Comparison of ENCODE assay signal across 32 cellular contexts in the genomic region with DNA sequence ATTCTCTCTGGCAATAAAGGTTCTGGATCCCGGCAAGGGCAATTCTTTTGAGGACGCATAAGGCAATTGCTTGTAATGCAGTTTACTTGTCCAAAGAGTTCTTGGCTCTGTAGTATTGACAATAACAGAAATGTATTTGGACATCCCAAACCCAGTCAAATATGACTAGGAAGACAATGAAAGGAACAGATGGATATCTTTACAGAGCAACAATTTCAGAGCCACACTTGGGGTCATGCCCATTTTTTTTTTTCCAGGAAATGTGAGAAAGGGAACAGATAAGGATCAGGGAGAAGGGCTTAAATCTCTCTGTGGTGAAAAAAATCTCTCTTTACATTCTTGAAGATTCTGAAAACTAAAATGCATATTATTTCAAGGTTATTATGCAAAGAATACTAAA. TPM values are rescaled to one million over a fixed set of nuclear protein-coding genes. Genes with fewer than 3 reads are reported as not detected.
"Had no signal": no experiment of that assay in that cellular context is flagged by ENCODE, and none has a peak within 500 bp of the region (broad histone marks: within the 10 kb centered on the region; RNA-seq: fewer than 3 reads in every experiment).

No MANE protein-coding gene starts in this region.

- H3K4me2 ChIP-seq: KMS-11 had no signal

- H3K9me3 ChIP-seq: MG63 had no signal

- H3K27ac ChIP-seq: brain microvascular endothelial cell, coronary artery, KMS-11, SK-N-MC, VCaP had no signal

- H3K27me3 ChIP-seq: brain microvascular endothelial cell, MG63 had no signal

- H3K36me3 ChIP-seq: brain microvascular endothelial cell, MG63 had no signal

- H3K9ac ChIP-seq: KMS-11 had no signal

- ATAC-seq: activated CD4-positive, alpha-beta T cell treated with anti-CD3 and anti-CD28 coated beads for 36 hours; activated T-cell treated with anti-CD3 and anti-CD28 coated beads, Interleukin-2, amount 50 U/mL, for 72 hours; PC-3 had no signal

- H3K4me3 ChIP-seq: coronary artery, MG63, SK-N-MC had no signal

- DNase-seq: activated CD4-positive, alpha-beta memory T cell treated with anti-CD3 and anti-CD28 coated beads, Interleukin-2, amount 10 ng/mL, durations not matched to agents 7 days and 5 days; activated CD4-positive, alpha-beta T cell treated with anti-CD3 and anti-CD28 coated beads for 36 hours; activated CD4-positive, alpha-beta T cell treated with anti-CD3 and anti-CD28 coated beads, Interleukin-2, amount 50 U/mL, for 1 hour; activated gamma-delta T cell treated with Interleukin-2 at 50 U/mL for 16 hours; activated naive CD4-positive, alpha-beta T cell treated with anti-CD3 and anti-CD28 coated beads, Interleukin-2, amount 10 ng/mL, durations not matched to agents 7 days and 5 days; activated naive CD8-positive, alpha-beta T cell treated with anti-CD3 and anti-CD28 coated beads for 36 hours; activated T-cell treated with anti-CD3 and anti-CD28 coated beads for 4 hours; activated T-cell treated with anti-CD3 and anti-CD28 coated beads, Interleukin-2, amount 50 U/mL, for 72 hours; brain microvascular endothelial cell; MG63; MV-4-11; NCI-H1105 treated with DMSO at 0.1 percent for 48 hours; NCI-H1436 treated with DMSO at 0.1 percent for 48 hours; NCI-H187 treated with DMSO at 0.1 percent for 48 hours; NCI-H2081 treated with DMSO at 0.1 percent for 48 hours; NCI-H226; NCI-H510A; NCI-H526 treated with DMSO at 0.1 percent for 48 hours; NK-92 treated with Interleukin-12 subunit alpha and Interleukin-12 subunit beta, amount 100 ng/mL, for 24 hours; PC-3; SHP77 treated with DMSO at 0.1 percent for 48 hours; T-helper 1 cell had no signal

RNA-seq across cellular contexts. Expression of gene GK2, which starts 12.1 kb away (rescaled TPM):
- total RNA-seq: activated CD4-positive, alpha-beta memory T cell treated with anti-CD3 and anti-CD28 coated beads, Interleukin-2, amount 10 ng/mL, durations not matched to agents 7 days and 5 days; activated CD4-positive, alpha-beta T cell treated with anti-CD3 and anti-CD28 coated beads for 36 hours; activated CD8-positive, alpha-beta memory T cell treated with anti-CD3 and anti-CD28 coated beads for 36 hours; activated naive CD8-positive, alpha-beta T cell treated with anti-CD3 and anti-CD28 coated beads for 36 hours; activated T-cell treated with anti-CD3 and anti-CD28 coated beads, Interleukin-2, amount 50 U/mL, for 72 hours; activated T-helper 2 cell treated with anti-CD3 and anti-CD28 coated beads, Interferon-gamma antibody, Interleukin-2, Interleukin-4, amounts not matched to agents 10 μg/mL and 5 μg/mL and 100 μg/mL, durations not matched to agents 14 hours and 24 hours and 36 hours; cardiac septum; chondrocyte; PC-3; T-helper 2 cell treated with Interferon-gamma antibody and Interleukin-4, amounts not matched to agents 100 ng/mL and 5 ng/mL, for 36 hours had no signal
- polyA plus RNA-seq: adipose tissue had no signal
